Comparison of ENCODE assay signal across 13 cellular contexts in the genomic region with DNA sequence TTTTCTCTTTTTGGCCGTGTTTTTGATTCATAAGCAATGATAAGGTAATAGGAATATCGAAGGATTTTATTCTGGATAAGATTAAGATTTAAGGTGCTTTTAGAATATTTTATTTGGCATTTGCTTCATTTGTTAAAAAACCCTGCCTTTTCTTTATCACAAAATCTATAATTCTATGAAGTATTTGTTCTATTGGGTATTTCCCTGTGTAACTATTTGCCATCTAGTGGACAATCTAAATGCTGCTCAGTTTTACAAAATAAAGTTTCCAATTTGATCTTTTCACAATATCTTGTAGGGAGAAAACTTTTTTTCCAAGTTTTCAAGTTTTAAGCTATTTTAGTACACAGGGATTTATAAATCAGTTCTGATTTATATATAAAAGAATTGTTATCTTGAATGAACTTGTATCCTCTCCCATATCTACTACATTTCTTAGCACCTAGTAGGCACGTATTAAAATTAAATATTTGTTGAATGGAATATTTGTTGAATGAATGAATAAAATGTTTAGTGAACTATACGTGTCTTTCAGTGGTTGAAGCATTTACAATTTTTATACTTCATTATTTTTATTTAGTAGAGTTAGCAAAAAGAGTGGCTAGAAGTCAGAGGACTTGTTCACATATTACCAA. TPM values are rescaled to one million over a fixed set of nuclear protein-coding genes. Genes with fewer than 3 reads are reported as not detected.
DNase-seq lines count a peak whose midpoint lies in the region; ATAC-seq and TF ChIP-seq lines count a peak whose summit lies in the region.
"Had no signal": no experiment of that assay in that cellular context is flagged by ENCODE, and none has a peak within 500 bp of the region (broad histone marks: within the 10 kb centered on the region; RNA-seq: fewer than 3 reads in every experiment).

No MANE protein-coding gene starts in this region.

- peaks cover 3% of the 10 kb centered on the region for H3F3A ChIP-seq in neural progenitor cell (ENCODE audit: low read depth)

- no peaks in the 10 kb centered on the region for H3K79me2 ChIP-seq in neural progenitor cell (ENCODE audit: low read depth)

- H3K27ac Mint-ChIP-seq in neural progenitor cell: no peak overlapping the region

- H3K27ac ChIP-seq in body of pancreas (no peak overlapping the region), neural progenitor cell (no peak overlapping the region)
- H3K27ac ChIP-seq: right lobe of liver had no signal

- no peaks in the 10 kb centered on the region for H3K9me3 Mint-ChIP-seq in neural progenitor cell

- H3K36me3 Mint-ChIP-seq in neural progenitor cell: no peaks in the 10 kb centered on the region

- H3K4me1 Mint-ChIP-seq in neural progenitor cell: peaks cover 1% of the 10 kb centered on the region

- no peak overlapping the region for H3K4me2 ChIP-seq in neural progenitor cell

- no peaks in the 10 kb centered on the region for H3K9me3 ChIP-seq in body of pancreas
- no peaks in the 10 kb centered on the region for H3K9me3 ChIP-seq in neural progenitor cell (ENCODE audit: low read depth)
- H3K9me3 ChIP-seq: right lobe of liver had no signal

- H3K27me3 Mint-ChIP-seq in neural progenitor cell (ENCODE audit: insufficient read depth, low read depth): peaks cover 3% of the 10 kb centered on the region

- DNase-seq in ELR (ENCODE audit: low read depth) (peak; percentile 1), NAMALWA (ENCODE audit: low spot score) (peak; percentile 11), body of pancreas (no peak), neural progenitor cell (ENCODE audit: low spot score) (no peak), NK-92 (lab: John Stamatoyannopoulos, UW; ENCODE audit: unreplicated experiment) (no peak)
- no peak for DNase-seq in activated naive CD4-positive, alpha-beta T cell treated with Interleukin-2 at 50 U/mL for 16 hours
- DNase-seq: activated CD8-positive, alpha-beta memory T cell treated with anti-CD3 and anti-CD28 coated beads, Interleukin-2, amount 50 U/mL, for 48 hours; COR-L47; NCI-H2171; right lobe of liver; Right ventricle myocardium superior had no signal

- H3K9ac ChIP-seq in neural progenitor cell: no peak overlapping the region

- peak in 6 of 7 experiments; percentile 13 to 38 (median 21) for TF ChIP-seq CTCF in body of pancreas (IDR thresholded peaks at IDR 0.05)
- TF ChIP-seq CTCF in neural progenitor cell (IDR thresholded peaks at IDR 0.05): peak; percentile 43

- intact Hi-C loops in body of pancreas (cut with DNase I): no loop called here

- no peaks in the 10 kb centered on the region for H4K20me1 ChIP-seq in neural progenitor cell (ENCODE audit: low read depth)

- no peaks in the 10 kb centered on the region for H3K27me3 ChIP-seq in body of pancreas
- H3K27me3 ChIP-seq in neural progenitor cell: no peaks in the 10 kb centered on the region
- H3K27me3 ChIP-seq: right lobe of liver had no signal

- ATAC-seq in body of pancreas (no peak), HG03442 (IDR thresholded peaks at IDR 0.05; ENCODE audit: unreplicated experiment) (no peak), GM21526 (IDR thresholded peaks at IDR 0.05; ENCODE audit: low FRiP score, unreplicated experiment) (no peak)
- ATAC-seq: right lobe of liver had no signal

- H3K4me1 ChIP-seq in body of pancreas: no peaks in the 10 kb centered on the region
- peaks cover 5% of the 10 kb centered on the region for H3K4me1 ChIP-seq in neural progenitor cell
- H3K4me1 ChIP-seq: right lobe of liver had no signal

- no peak overlapping the region for H3K4me3 ChIP-seq in body of pancreas
- no peak overlapping the region for H3K4me3 ChIP-seq in neural progenitor cell
- H3K4me3 ChIP-seq: right lobe of liver had no signal

- TF ChIP-seq POLR2A in body of pancreas (IDR thresholded peaks at IDR 0.05): no peak

- no peak overlapping the region for H2AFZ ChIP-seq in neural progenitor cell (replicated peaks)

- H3K36me3 ChIP-seq in body of pancreas (replicated peaks in 1 of 2; ENCODE audit: insufficient read depth in 1 of 2, low read depth in 2 of 2) (no peaks in the 10 kb centered on the region), neural progenitor cell (no peaks in the 10 kb centered on the region)
- H3K36me3 ChIP-seq: right lobe of liver had no signal

- no peak overlapping the region for H3K4me3 Mint-ChIP-seq in neural progenitor cell

- WGBS in body of pancreas, 2 donors: 53% methylated on average over 4 of the region's 4 CpGs

RNA-seq across cellular contexts. Expression of a gene that starts 26.5 kb away (rescaled TPM):
- 1 to 10 TPM in 1 of 2 donors, not detected in 1; 2.6 TPM for total RNA-seq in body of pancreas
- not detected in 2 replicates for total RNA-seq in neural progenitor cell (ENCODE audit: low replicate concordance)
- total RNA-seq: right lobe of liver had no signal

Comparison
In these comparisons a context has a peak if more than half of its experiments do, and no peak if none do; other contexts are left out.
1. DNase-seq: peak in ELR (single experiment) and NAMALWA (single experiment); none in body of pancreas (0 of 4), neural progenitor cell (single experiment), activated naive CD4-positive, alpha-beta T cell treated with Interleukin-2 at 50 U/mL for 16 hours (single experiment) and NK-92 (single experiment).